In genomic region chr22:50306753-50307749, GRCh38 we compare ENCODE assay signal across 7 cellular contexts. TPM values are rescaled to one million over a fixed set of nuclear protein-coding genes. Genes with fewer than 3 reads are reported as not detected.
DNase-seq lines count a peak whose midpoint lies in the region; ATAC-seq and TF ChIP-seq lines count a peak whose summit lies in the region.

A gene with protein sequence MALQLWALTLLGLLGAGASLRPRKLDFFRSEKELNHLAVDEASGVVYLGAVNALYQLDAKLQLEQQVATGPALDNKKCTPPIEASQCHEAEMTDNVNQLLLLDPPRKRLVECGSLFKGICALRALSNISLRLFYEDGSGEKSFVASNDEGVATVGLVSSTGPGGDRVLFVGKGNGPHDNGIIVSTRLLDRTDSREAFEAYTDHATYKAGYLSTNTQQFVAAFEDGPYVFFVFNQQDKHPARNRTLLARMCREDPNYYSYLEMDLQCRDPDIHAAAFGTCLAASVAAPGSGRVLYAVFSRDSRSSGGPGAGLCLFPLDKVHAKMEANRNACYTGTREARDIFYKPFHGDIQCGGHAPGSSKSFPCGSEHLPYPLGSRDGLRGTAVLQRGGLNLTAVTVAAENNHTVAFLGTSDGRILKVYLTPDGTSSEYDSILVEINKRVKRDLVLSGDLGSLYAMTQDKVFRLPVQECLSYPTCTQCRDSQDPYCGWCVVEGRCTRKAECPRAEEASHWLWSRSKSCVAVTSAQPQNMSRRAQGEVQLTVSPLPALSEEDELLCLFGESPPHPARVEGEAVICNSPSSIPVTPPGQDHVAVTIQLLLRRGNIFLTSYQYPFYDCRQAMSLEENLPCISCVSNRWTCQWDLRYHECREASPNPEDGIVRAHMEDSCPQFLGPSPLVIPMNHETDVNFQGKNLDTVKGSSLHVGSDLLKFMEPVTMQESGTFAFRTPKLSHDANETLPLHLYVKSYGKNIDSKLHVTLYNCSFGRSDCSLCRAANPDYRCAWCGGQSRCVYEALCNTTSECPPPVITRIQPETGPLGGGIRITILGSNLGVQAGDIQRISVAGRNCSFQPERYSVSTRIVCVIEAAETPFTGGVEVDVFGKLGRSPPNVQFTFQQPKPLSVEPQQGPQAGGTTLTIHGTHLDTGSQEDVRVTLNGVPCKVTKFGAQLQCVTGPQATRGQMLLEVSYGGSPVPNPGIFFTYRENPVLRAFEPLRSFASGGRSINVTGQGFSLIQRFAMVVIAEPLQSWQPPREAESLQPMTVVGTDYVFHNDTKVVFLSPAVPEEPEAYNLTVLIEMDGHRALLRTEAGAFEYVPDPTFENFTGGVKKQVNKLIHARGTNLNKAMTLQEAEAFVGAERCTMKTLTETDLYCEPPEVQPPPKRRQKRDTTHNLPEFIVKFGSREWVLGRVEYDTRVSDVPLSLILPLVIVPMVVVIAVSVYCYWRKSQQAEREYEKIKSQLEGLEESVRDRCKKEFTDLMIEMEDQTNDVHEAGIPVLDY (N-terminal part only) (minus strand): TSS chr22:50307646. CDS start chr22:50290584, 17,062 bp downstream.

- H3K27me3 ChIP-seq in GM06990 (replicated peaks; ENCODE audit: control insufficient read depth, insufficient read depth, low read length) (no peaks in the 10 kb centered on the region), neuron (ENCODE audit: insufficient read depth, low read length) (no peaks in the 10 kb centered on the region)

- no peaks in the 10 kb centered on the region for H3K9me3 ChIP-seq in neuron (ENCODE audit: low read length)

- H3K4me1 Mint-ChIP-seq in activated naive CD8-positive, alpha-beta T cell treated with anti-CD3 and anti-CD28 coated beads, Interleukin-2, amount 10 ng/mL, durations not matched to agents 7 days and 5 days = peaks cover 10% of the 10 kb centered on the region
- H3K4me1 Mint-ChIP-seq in glutamatergic neuron (ENCODE audit: low read depth, unreplicated experiment) = peaks cover 8% of the 10 kb centered on the region

- peaks cover 49% of the 10 kb centered on the region for H3K4me1 ChIP-seq in neuron (ENCODE audit: insufficient read depth, low read length)

- H3K9me3 Mint-ChIP-seq in activated naive CD8-positive, alpha-beta T cell treated with anti-CD3 and anti-CD28 coated beads, Interleukin-2, amount 10 ng/mL, durations not matched to agents 7 days and 5 days = no peaks in the 10 kb centered on the region
- peaks cover 5% of the 10 kb centered on the region for H3K9me3 Mint-ChIP-seq in glutamatergic neuron (ENCODE audit: unreplicated experiment)

- no peak for TF ChIP-seq CTCF in GM06990 (IDR thresholded peaks at IDR 0.05; ENCODE audit: insufficient read depth, low read length, poor library complexity, severe bottlenecking)
- TF ChIP-seq CTCF in glutamatergic neuron (IDR thresholded peaks at IDR 0.05; ENCODE audit: partially characterized antibody, unreplicated experiment) = no peak

- no peaks in the 10 kb centered on the region for H3K36me3 Mint-ChIP-seq in activated naive CD8-positive, alpha-beta T cell treated with anti-CD3 and anti-CD28 coated beads, Interleukin-2, amount 10 ng/mL, durations not matched to agents 7 days and 5 days
- H3K36me3 Mint-ChIP-seq in glutamatergic neuron (ENCODE audit: unreplicated experiment) = no peaks in the 10 kb centered on the region

- no peak within 1 kb of the TSS for H2AFZ ChIP-seq in neuron (ENCODE audit: low read depth, low read length)

- H3K27me3 Mint-ChIP-seq in activated naive CD8-positive, alpha-beta T cell treated with anti-CD3 and anti-CD28 coated beads, Interleukin-2, amount 10 ng/mL, durations not matched to agents 7 days and 5 days = peaks cover 10% of the 10 kb centered on the region
- H3K27me3 Mint-ChIP-seq in glutamatergic neuron (ENCODE audit: unreplicated experiment) = peaks cover 11% of the 10 kb centered on the region

- peak; percentile 87 for DNase-seq in GM06990 (ENCODE audit: extremely low read depth, insufficient read length)
- peak; percentile 35 for DNase-seq in HPDE6-E6E7 (ENCODE audit: extremely low spot score)
- DNase-seq in NOMO-1 treated with DMSO at 0.1 percent for 48 hours (lab: John Stamatoyannopoulos, UW; ENCODE audit: unreplicated experiment) = peak; percentile 83
- DNase-seq in activated naive CD8-positive, alpha-beta T cell treated with anti-CD3 and anti-CD28 coated beads, Interleukin-2, amount 10 ng/mL, durations not matched to agents 7 days and 5 days = peak; percentile 71
- peak; percentile 78 for DNase-seq in glutamatergic neuron
- DNase-seq in stimulated activated naive CD4-positive, alpha-beta T cell treated with Interleukin-2 at 50 U/mL for 16 hours (lab: John Stamatoyannopoulos, UW) = no peak

- H3K4me3 ChIP-seq in GM06990 (replicated peaks; ENCODE audit: low read depth, low read length) = peak within 1 kb of the TSS; percentile 97
- peak within 1 kb of the TSS; percentile 97 for H3K4me3 ChIP-seq in neuron (ENCODE audit: low read length)

- peak; percentile 50 for ATAC-seq in activated naive CD8-positive, alpha-beta T cell treated with anti-CD3 and anti-CD28 coated beads, Interleukin-2, amount 10 ng/mL, durations not matched to agents 7 days and 5 days (ENCODE audit: low read depth)

- peak within 1 kb of the TSS; percentile 47 for H3K4me3 Mint-ChIP-seq in activated naive CD8-positive, alpha-beta T cell treated with anti-CD3 and anti-CD28 coated beads, Interleukin-2, amount 10 ng/mL, durations not matched to agents 7 days and 5 days
- H3K4me3 Mint-ChIP-seq in glutamatergic neuron (ENCODE audit: unreplicated experiment) = peak within 1 kb of the TSS; percentile 85

- H3K27ac Mint-ChIP-seq in activated naive CD8-positive, alpha-beta T cell treated with anti-CD3 and anti-CD28 coated beads, Interleukin-2, amount 10 ng/mL, durations not matched to agents 7 days and 5 days = no peak within 1 kb of the TSS
- H3K27ac Mint-ChIP-seq in glutamatergic neuron (ENCODE audit: unreplicated experiment) = no peak within 1 kb of the TSS

- POLR2A ChIA-PET in activated naive CD8-positive, alpha-beta T cell treated with anti-CD3 and anti-CD28 coated beads, Interleukin-2, amount 10 ng/mL, durations not matched to agents 7 days and 5 days (lab: Charles Lee) = interaction anchor here (0.6 to 6.0 kb wide), 5 partner anchors 8 to 259 kb away, joined by 3 to 51 read pairs (median 4); no protein-coding TSS in a partner anchor

- H3K36me3 ChIP-seq in GM06990 (ENCODE audit: control insufficient read depth, insufficient read depth, low read length) = peaks cover 2% of the 10 kb centered on the region
- H3K36me3 ChIP-seq in neuron (ENCODE audit: insufficient read depth, low read length) = peaks cover 19% of the 10 kb centered on the region

RNA-seq across cellular contexts. Expression of the gene that starts here (rescaled TPM):
- 10 to 100 TPM; 43.0 to 45.8 TPM for total RNA-seq in activated naive CD8-positive, alpha-beta T cell treated with anti-CD3 and anti-CD28 coated beads, Interleukin-2, amount 10 ng/mL, durations not matched to agents 7 days and 5 days
- total RNA-seq in glutamatergic neuron (ENCODE audit: unreplicated experiment) = 95.2 TPM
